21 cellular contexts compared by ENCODE assay signal in genomic region chr18:61554946-61555361, GRCh38.
DNase-seq lines count a peak whose midpoint lies in the region; ATAC-seq and TF ChIP-seq lines count a peak whose summit lies in the region.
"Had no signal": no experiment of that assay in that cellular context is flagged by ENCODE, and none has a peak within 500 bp of the region (broad histone marks: within the 10 kb centered on the region; RNA-seq: fewer than 3 reads in every experiment).

No MANE protein-coding gene starts in this region.

- H3K9me3 Mint-ChIP-seq in activated T-cell treated with anti-CD3 and anti-CD28 coated beads, Interleukin-2, amount 50 U/mL, for 72 hours: peaks cover 0 to 2% of the 10 kb centered on the region in 2 donors
- no peaks in the 10 kb centered on the region for H3K9me3 Mint-ChIP-seq in activated CD4-positive, alpha-beta memory T cell treated with anti-CD3 and anti-CD28 coated beads, Interleukin-2, amount 10 ng/mL, durations not matched to agents 7 days and 5 days
- H3K9me3 Mint-ChIP-seq in stimulated activated naive CD8-positive, alpha-beta T cell treated with anti-CD3 and anti-CD28 coated beads, Interleukin-15, Interleukin-2, amounts not matched to agents 100 ng/mL and 50 ng/mL, for 24 hours: no peaks in the 10 kb centered on the region
- H3K9me3 Mint-ChIP-seq: memory B cell had no signal

- H3K36me3 Mint-ChIP-seq in activated T-cell treated with anti-CD3 and anti-CD28 coated beads, Interleukin-2, amount 50 U/mL, for 72 hours (ENCODE audit: insufficient read depth in 2 of 2): no peaks in the 10 kb centered on the region
- H3K36me3 Mint-ChIP-seq in activated CD4-positive, alpha-beta memory T cell treated with anti-CD3 and anti-CD28 coated beads, Interleukin-2, amount 10 ng/mL, durations not matched to agents 7 days and 5 days (ENCODE audit: low read depth): no peaks in the 10 kb centered on the region
- H3K36me3 Mint-ChIP-seq in stimulated activated naive CD8-positive, alpha-beta T cell treated with anti-CD3 and anti-CD28 coated beads, Interleukin-15, Interleukin-2, amounts not matched to agents 100 ng/mL and 50 ng/mL, for 24 hours (ENCODE audit: low read depth): no peaks in the 10 kb centered on the region
- H3K36me3 Mint-ChIP-seq: memory B cell had no signal

- no peaks in the 10 kb centered on the region for H3K9me2 ChIP-seq in GM23248 (ENCODE audit: insufficient read depth)

- no peak for TF ChIP-seq CTCF in fibroblast of the aortic adventitia (IDR thresholded peaks at IDR 0.05; ENCODE audit: insufficient read depth, low read length)

- no peak overlapping the region for H3K4me3 ChIP-seq in fibroblast of the aortic adventitia (ENCODE audit: low read depth, low read length)
- H3K4me3 ChIP-seq in GM23248: no peak overlapping the region
- H3K4me3 ChIP-seq: HAP-1, SJCRH30 had no signal

- H3K4me1 Mint-ChIP-seq in activated T-cell treated with anti-CD3 and anti-CD28 coated beads, Interleukin-2, amount 50 U/mL, for 72 hours (ENCODE audit: low read depth): peaks cover 5% of the 10 kb centered on the region
- peaks cover 4% of the 10 kb centered on the region for H3K4me1 Mint-ChIP-seq in activated CD4-positive, alpha-beta memory T cell treated with anti-CD3 and anti-CD28 coated beads, Interleukin-2, amount 10 ng/mL, durations not matched to agents 7 days and 5 days
- H3K4me1 Mint-ChIP-seq in stimulated activated naive CD8-positive, alpha-beta T cell treated with anti-CD3 and anti-CD28 coated beads, Interleukin-15, Interleukin-2, amounts not matched to agents 100 ng/mL and 50 ng/mL, for 24 hours (ENCODE audit: low read depth): peaks cover 15% of the 10 kb centered on the region
- H3K4me1 Mint-ChIP-seq: memory B cell had no signal

- CTCF ChIA-PET in activated CD4-positive, alpha-beta memory T cell treated with anti-CD3 and anti-CD28 coated beads, Interleukin-2, amount 10 ng/mL, durations not matched to agents 7 days and 5 days (lab: Charles Lee): no interaction called here

- peak; percentile 53 to 61 for ATAC-seq in activated T-cell treated with anti-CD3 and anti-CD28 coated beads, Interleukin-2, amount 50 U/mL, for 72 hours (replicated peaks in 1 of 2)
- no peak for ATAC-seq in HG03025 (IDR thresholded peaks at IDR 0.05; ENCODE audit: low FRiP score, unreplicated experiment)

- H3K36me3 ChIP-seq in GM23248 (ENCODE audit: low read depth): no peaks in the 10 kb centered on the region
- H3K36me3 ChIP-seq: HAP-1, right lobe of liver, SJCRH30 had no signal

- in situ Hi-C loops in GM23248 (cut with MboI): no loop called here

- no peaks in the 10 kb centered on the region for H3K27me3 ChIP-seq in GM23248 (replicated peaks; ENCODE audit: insufficient read depth)
- H3K27me3 ChIP-seq: right lobe of liver, SJCRH30 had no signal

- no peak overlapping the region for H3K27ac ChIP-seq in GM23248
- H3K27ac ChIP-seq: epithelial cell of prostate, right lobe of liver, SJCRH30 had no signal

- no peak for DNase-seq in activated T-cell treated with anti-CD3 and anti-CD28 coated beads, Interleukin-2, amount 50 U/mL, for 72 hours
- DNase-seq in activated T-cell treated with anti-CD3 and anti-CD28 coated beads, Interleukin-2, amount 50 U/mL, for 1 hour: no peak
- DNase-seq in activated CD4-positive, alpha-beta memory T cell treated with anti-CD3 and anti-CD28 coated beads, Interleukin-2, amount 10 ng/mL, durations not matched to agents 7 days and 5 days: no peak
- DNase-seq in fibroblast of the aortic adventitia (ENCODE audit: low read depth): peak; percentile 28
- no peak for DNase-seq in GM23248
- DNase-seq in SW480 (ENCODE audit: low spot score): no peak
- DNase-seq: Caco-2, GF-D8, MM.1S, NCI-H1930, NCI-H526, nucleus accumbens, OCI-M1, SJCRH30, T1000 had no signal

- WGBS in GM23248 (ENCODE audit: low coverage in 1 of 2, low lambda C conversion rate in 2 of 2, missing lambda C conversion rate in 2 of 2), 2 experiments: 87 to 90% methylated on average over 4 of the region's 4 CpGs

- POLR2A ChIA-PET in activated CD4-positive, alpha-beta memory T cell treated with anti-CD3 and anti-CD28 coated beads, Interleukin-2, amount 10 ng/mL, durations not matched to agents 7 days and 5 days (lab: Charles Lee): no interaction called here

- H3K27me3 Mint-ChIP-seq in activated T-cell treated with anti-CD3 and anti-CD28 coated beads, Interleukin-2, amount 50 U/mL, for 72 hours (ENCODE audit: low read depth): peaks cover 26% of the 10 kb centered on the region
- peaks cover 7% of the 10 kb centered on the region for H3K27me3 Mint-ChIP-seq in activated CD4-positive, alpha-beta memory T cell treated with anti-CD3 and anti-CD28 coated beads, Interleukin-2, amount 10 ng/mL, durations not matched to agents 7 days and 5 days
- peaks cover 8% of the 10 kb centered on the region for H3K27me3 Mint-ChIP-seq in stimulated activated naive CD8-positive, alpha-beta T cell treated with anti-CD3 and anti-CD28 coated beads, Interleukin-15, Interleukin-2, amounts not matched to agents 100 ng/mL and 50 ng/mL, for 24 hours

- peak overlapping the region; percentile 80 for H3K27ac Mint-ChIP-seq in activated T-cell treated with anti-CD3 and anti-CD28 coated beads, Interleukin-2, amount 50 U/mL, for 72 hours
- H3K27ac Mint-ChIP-seq in activated CD4-positive, alpha-beta memory T cell treated with anti-CD3 and anti-CD28 coated beads, Interleukin-2, amount 10 ng/mL, durations not matched to agents 7 days and 5 days: no peak overlapping the region
- peak overlapping the region; percentile 59 for H3K27ac Mint-ChIP-seq in stimulated activated naive CD8-positive, alpha-beta T cell treated with anti-CD3 and anti-CD28 coated beads, Interleukin-15, Interleukin-2, amounts not matched to agents 100 ng/mL and 50 ng/mL, for 24 hours
- H3K27ac Mint-ChIP-seq: memory B cell had no signal

- no peaks in the 10 kb centered on the region for H3F3A ChIP-seq in GM23248 (ENCODE audit: insufficient read depth)

- no peaks in the 10 kb centered on the region for H4K20me1 ChIP-seq in GM23248 (ENCODE audit: insufficient read depth)

- H3K4me3 Mint-ChIP-seq in activated T-cell treated with anti-CD3 and anti-CD28 coated beads, Interleukin-2, amount 50 U/mL, for 72 hours: peak overlapping the region; percentile 85 to 86
- H3K4me3 Mint-ChIP-seq in activated CD4-positive, alpha-beta memory T cell treated with anti-CD3 and anti-CD28 coated beads, Interleukin-2, amount 10 ng/mL, durations not matched to agents 7 days and 5 days: peak overlapping the region; percentile 60
- peak overlapping the region; percentile 68 for H3K4me3 Mint-ChIP-seq in stimulated activated naive CD8-positive, alpha-beta T cell treated with anti-CD3 and anti-CD28 coated beads, Interleukin-15, Interleukin-2, amounts not matched to agents 100 ng/mL and 50 ng/mL, for 24 hours

- no peaks in the 10 kb centered on the region for H3K4me1 ChIP-seq in GM23248 (ENCODE audit: insufficient read depth)
- H3K4me1 ChIP-seq: Caco-2, HAP-1, right lobe of liver had no signal

- no peak overlapping the region for H3K9ac ChIP-seq in GM23248

- H2AFZ ChIP-seq in GM23248: no peak overlapping the region

- no peak overlapping the region for H3K4me2 ChIP-seq in GM23248 (ENCODE audit: unreplicated experiment)

- H3K79me2 ChIP-seq in GM23248 (ENCODE audit: insufficient read depth): no peaks in the 10 kb centered on the region

- no peaks in the 10 kb centered on the region for H3K9me3 ChIP-seq in GM23248 (ENCODE audit: low read depth)
- H3K9me3 ChIP-seq: Caco-2, HAP-1, right lobe of liver, SJCRH30 had no signal
